Comparison of ENCODE assay signal across 8 cellular contexts in the genomic region with DNA sequence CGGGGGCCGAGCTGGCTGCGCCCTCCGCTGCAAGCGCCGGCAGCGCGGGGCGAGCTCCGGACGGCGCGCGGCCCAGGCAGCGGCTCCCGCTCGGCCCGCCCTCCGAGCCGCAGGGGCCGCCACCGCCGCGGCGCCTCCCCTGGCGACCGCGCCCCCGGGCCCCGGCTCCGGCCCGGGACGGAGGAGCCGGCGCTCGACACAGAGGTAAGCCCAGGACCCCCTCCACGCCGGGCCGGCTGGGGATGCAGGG. TPM values are rescaled to one million over a fixed set of nuclear protein-coding genes. Genes with fewer than 3 reads are reported as not detected.
A peak's percentile ranks its signal among the peaks of the same experiment; 100 is the strongest.
DNase-seq lines count a peak whose midpoint lies in the region; ATAC-seq and TF ChIP-seq lines count a peak whose summit lies in the region.

No MANE protein-coding gene starts in this region.

- H3K36me3 ChIP-seq in colonic mucosa (no peaks in the 10 kb centered on the region), neural progenitor cell (no peaks in the 10 kb centered on the region)

- peak overlapping the region; percentile 78 for H3K4me3 ChIP-seq in colonic mucosa
- peak overlapping the region; percentile 89 for H3K4me3 ChIP-seq in neural progenitor cell

- H3K27ac Mint-ChIP-seq in neural progenitor cell: no peak overlapping the region

- H3K27me3 ChIP-seq in colonic mucosa: no peaks in the 10 kb centered on the region
- peaks cover 23% of the 10 kb centered on the region for H3K27me3 ChIP-seq in neural progenitor cell

- no peaks in the 10 kb centered on the region for H4K20me1 ChIP-seq in neural progenitor cell (ENCODE audit: low read depth)

- DNase-seq in colonic mucosa (no peak), neural progenitor cell (ENCODE audit: low spot score) (no peak), KG1 (lab: John Stamatoyannopoulos, UW) (no peak), DMS79 (lab: John Stamatoyannopoulos, UW) (no peak)
- DNase-seq in NK-92 treated with Interleukin-12 subunit alpha and Interleukin-12 subunit beta, amount 100 ng/mL, for 24 hours (lab: John Stamatoyannopoulos, UW): no peak

- no peaks in the 10 kb centered on the region for H3K27me3 Mint-ChIP-seq in neural progenitor cell (ENCODE audit: insufficient read depth, low read depth)

- TF ChIP-seq CTCF in C4-2B (conservative IDR thresholded peaks at IDR 0.05): no peak
- TF ChIP-seq CTCF in colonic mucosa (IDR thresholded peaks at IDR 0.05): no peak
- no peak for TF ChIP-seq CTCF in neural progenitor cell (IDR thresholded peaks at IDR 0.05)

- peaks cover 2% of the 10 kb centered on the region for H3K36me3 Mint-ChIP-seq in neural progenitor cell

- ATAC-seq in GM19452 (IDR thresholded peaks at IDR 0.05; ENCODE audit: unreplicated experiment) (peak; percentile 57), HG03378 (IDR thresholded peaks at IDR 0.05; ENCODE audit: unreplicated experiment) (peak; percentile 44)

- intact Hi-C loops in colonic mucosa (cut with DNase I): loop anchor here (5.0 kb wide), 2 partner anchors 166 to 324 kb away; no protein-coding TSS in a partner anchor

- no peaks in the 10 kb centered on the region for H3K4me1 ChIP-seq in colonic mucosa
- H3K4me1 ChIP-seq in neural progenitor cell: peaks cover 18% of the 10 kb centered on the region

- H3K79me2 ChIP-seq in neural progenitor cell (ENCODE audit: low read depth): peaks cover 42% of the 10 kb centered on the region

- H3K9me3 ChIP-seq in colonic mucosa (no peaks in the 10 kb centered on the region), neural progenitor cell (ENCODE audit: low read depth) (no peaks in the 10 kb centered on the region)

- peaks cover 19% of the 10 kb centered on the region for H3F3A ChIP-seq in neural progenitor cell (ENCODE audit: low read depth)

- peak overlapping the region; percentile 81 for H3K27ac ChIP-seq in C4-2B
- H3K27ac ChIP-seq in colonic mucosa: peak overlapping the region; percentile 92
- H3K27ac ChIP-seq in neural progenitor cell: no peak overlapping the region

- peaks cover 45% of the 10 kb centered on the region for H3K4me1 Mint-ChIP-seq in neural progenitor cell

- no peak overlapping the region for H3K4me3 Mint-ChIP-seq in neural progenitor cell

- no peaks in the 10 kb centered on the region for H3K9me3 Mint-ChIP-seq in neural progenitor cell

- H2AFZ ChIP-seq in neural progenitor cell (replicated peaks): peak overlapping the region; percentile 97

- peak overlapping the region; percentile 84 for H3K4me2 ChIP-seq in neural progenitor cell

- H3K9ac ChIP-seq in colonic mucosa (ENCODE audit: low read depth in 2 of 2, low read length in 2 of 2): peak overlapping the region in 1 of 2 donors; percentile 90
- H3K9ac ChIP-seq in neural progenitor cell: no peak overlapping the region

RNA-seq across cellular contexts. Expression of a gene that starts 0.2 kb away (rescaled TPM):
- total RNA-seq in colonic mucosa: 100 to 1,000 TPM; 151 to 187 TPM
- 18.5 and 29.1 TPM in 2 replicates for total RNA-seq in neural progenitor cell (ENCODE audit: low replicate concordance)
